8 cellular contexts compared by ENCODE assay signal in genomic region chr7:73667344-73668102, GRCh38. TPM values are rescaled to one million over a fixed set of nuclear protein-coding genes. Genes with fewer than 3 reads are reported as not detected.
A peak's percentile ranks its signal among the peaks of the same experiment; 100 is the strongest.
DNase-seq lines count a peak whose midpoint lies in the region; ATAC-seq and TF ChIP-seq lines count a peak whose summit lies in the region.

Gene VPS37D (plus strand): TSS chr7:73667831. CDS start chr7:73667959, 128 bp downstream.

- no peaks in the 10 kb centered on the region for H3K4me1 ChIP-seq in endocrine pancreas (ENCODE audit: control insufficient read depth, insufficient read depth, low read length)
- H3K4me1 ChIP-seq in mesodermal cell (ENCODE audit: control insufficient read depth, insufficient read depth, low read length, poor library complexity, severe bottlenecking), result no peaks in the 10 kb centered on the region

- H3K36me3 ChIP-seq in endocrine pancreas (ENCODE audit: control insufficient read depth, insufficient read depth, low read length), result no peaks in the 10 kb centered on the region
- no peaks in the 10 kb centered on the region for H3K36me3 ChIP-seq in mesodermal cell (ENCODE audit: control insufficient read depth, insufficient read depth, low read length)

- no peaks in the 10 kb centered on the region for H3K27me3 ChIP-seq in endocrine pancreas (ENCODE audit: control insufficient read depth, insufficient read depth, low read length)

- H3K4me3 ChIP-seq in endocrine pancreas (ENCODE audit: control insufficient read depth, insufficient read depth, low read length) (peak within 1 kb of the TSS; percentile 44), mesodermal cell (ENCODE audit: extremely low read depth, insufficient read depth, low read length, poor library complexity, severe bottlenecking) (peak within 1 kb of the TSS; percentile 49)

- WGBS in mesodermal cell (ENCODE audit: insufficient coverage in 2 of 2), 2 experiments, result 4 to 11% methylated on average over 30 to 38 of the region's 79 CpGs

- H3K27ac ChIP-seq in C4-2B (peak within 1 kb of the TSS; percentile 45), mesodermal cell (ENCODE audit: low read depth, low read length, severe bottlenecking) (no peak within 1 kb of the TSS)

- DNase-seq in NCI-H82 treated with DMSO at 0.1 percent for 48 hours (lab: John Stamatoyannopoulos, UW; ENCODE audit: unreplicated experiment), result peak; percentile 23
- peak; percentile 78 to 87 for DNase-seq in activated CD8-positive, alpha-beta memory T cell treated with anti-CD3 and anti-CD28 coated beads for 4 hours (ENCODE audit: low read depth in 2 of 2)
- DNase-seq in stimulated activated CD8-positive, alpha-beta memory T cell treated with anti-CD3 and anti-CD28 coated beads, Interleukin-15, amount 100 ng/mL, for 1 hour (ENCODE audit: low read depth), result peak; percentile 84

- H3K9me3 ChIP-seq in endocrine pancreas (ENCODE audit: control insufficient read depth, low read length) (no peaks in the 10 kb centered on the region), mesodermal cell (ENCODE audit: control insufficient read depth, low read length) (peaks cover 7% of the 10 kb centered on the region)

- H3K9ac ChIP-seq in endocrine pancreas (ENCODE audit: control insufficient read depth, insufficient read depth, low read length), result peak within 1 kb of the TSS; percentile 69

- peak; percentile 96 for ATAC-seq in GM19351 (IDR thresholded peaks at IDR 0.05; ENCODE audit: unreplicated experiment)
- ATAC-seq in HG03520 (IDR thresholded peaks at IDR 0.05; ENCODE audit: unreplicated experiment), result peak; percentile 87

- TF ChIP-seq CTCF in C4-2B (conservative IDR thresholded peaks at IDR 0.05), result peak; percentile 99

RNA-seq across cellular contexts. Expression of gene VPS37D, which starts in this region (rescaled TPM):
- 4.2 TPM for polyA plus RNA-seq in mesodermal cell (2013, experiment 1 of 2)
- polyA plus RNA-seq in mesodermal cell (2013, experiment 2 of 2), result 5.0 TPM

Comparison
In these comparisons a context has a peak if more than half of its experiments do, and no peak if none do; other contexts are left out.
1. DNase-seq: peak in every context shown above with its lines; median percentile 84 in stimulated activated CD8-positive, alpha-beta memory T cell treated with anti-CD3 and anti-CD28 coated beads, Interleukin-15, amount 100 ng/mL, for 1 hour; 82 in activated CD8-positive, alpha-beta memory T cell treated with anti-CD3 and anti-CD28 coated beads for 4 hours; 23 in NCI-H82 treated with DMSO at 0.1 percent for 48 hours.